Comparison of ENCODE assay signal across 22 cellular contexts in the genomic region with DNA sequence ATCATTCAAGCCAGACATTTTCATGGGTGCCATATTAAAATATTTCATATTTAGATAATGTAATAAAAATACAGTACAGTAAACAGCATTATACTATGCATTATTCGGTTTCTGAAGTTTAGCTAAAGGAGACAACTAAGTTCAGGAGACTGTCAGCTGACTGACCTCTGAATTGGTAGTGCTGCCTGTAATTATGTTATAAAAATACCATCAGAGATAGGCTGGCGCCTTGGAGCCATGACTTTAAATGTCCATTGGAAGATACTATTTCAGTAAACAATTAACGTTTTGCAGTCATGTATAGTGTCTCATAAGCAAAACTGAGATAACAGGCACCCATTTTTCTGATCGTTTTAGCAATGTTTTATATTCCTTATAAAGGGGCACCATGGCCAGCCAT.
"Had no signal": no experiment of that assay in that cellular context is flagged by ENCODE, and none has a peak within 500 bp of the region (broad histone marks: within the 10 kb centered on the region; RNA-seq: fewer than 3 reads in every experiment).

No MANE protein-coding gene starts in this region.

- H3K9me3 ChIP-seq: gastrocnemius medialis, left lung, lower lobe of right lung, neutrophil, pancreas, testis, tibial artery had no signal

- H3K27me3 ChIP-seq: dorsolateral prefrontal cortex, gastrocnemius medialis, left lung, neutrophil, pancreas, testis, tibial artery had no signal

- H3K36me3 ChIP-seq: neutrophil had no signal

- H3K4me1 ChIP-seq: left lung, lower lobe of right lung, pancreas, testis had no signal

- H3K27ac ChIP-seq: epithelial cell of prostate, left lung, lower lobe of right lung, neutrophil, pancreas, testis, tibial artery had no signal

- H3K4me3 ChIP-seq: dorsolateral prefrontal cortex, gastrocnemius medialis, left lung, lower lobe of right lung, pancreas, testis, tibial artery had no signal

- DNase-seq: central memory CD4-positive, alpha-beta T cell; dorsolateral prefrontal cortex; effector CD4-positive, alpha-beta T cell; endodermal cell; foreskin fibroblast; gastrocnemius medialis; left lung; lower lobe of right lung; natural killer cell; pancreas; retina; stimulated activated CD4-positive, alpha-beta T cell treated with anti-CD3 and anti-CD28 coated beads, Interleukin-2, amount 100 ng/mL, for 24 hours; stimulated activated CD4-positive, alpha-beta T cell treated with anti-CD3 and anti-CD28 coated beads, Interleukin-4, amount 100 ng/mL, for 24 hours; stimulated activated naive CD8-positive, alpha-beta T cell treated with anti-CD3 and anti-CD28 coated beads, Interleukin-15, Interleukin-2, amounts not matched to agents 100 U/mL and 50 U/mL, for 24 hours; substantia nigra; testis; tibial artery had no signal

- ATAC-seq: esophagus mucosa; gastrocnemius medialis; left lung; lower lobe of right lung; natural killer cell; pancreas; sciatic nerve; stimulated activated effector memory CD8-positive, alpha-beta T cell treated with anti-CD3 and anti-CD28 coated beads, Interleukin-12 subunit alpha, Interleukin-12 subunit beta, amount 100 ng/mL, for 72 hours; stimulated activated naive CD8-positive, alpha-beta T cell treated with anti-CD3 and anti-CD28 coated beads, Interleukin-15, Interleukin-2, amounts not matched to agents 100 U/mL and 50 U/mL, for 24 hours had no signal
